ENCODE assay signal across 16 cellular contexts in the genomic region with DNA sequence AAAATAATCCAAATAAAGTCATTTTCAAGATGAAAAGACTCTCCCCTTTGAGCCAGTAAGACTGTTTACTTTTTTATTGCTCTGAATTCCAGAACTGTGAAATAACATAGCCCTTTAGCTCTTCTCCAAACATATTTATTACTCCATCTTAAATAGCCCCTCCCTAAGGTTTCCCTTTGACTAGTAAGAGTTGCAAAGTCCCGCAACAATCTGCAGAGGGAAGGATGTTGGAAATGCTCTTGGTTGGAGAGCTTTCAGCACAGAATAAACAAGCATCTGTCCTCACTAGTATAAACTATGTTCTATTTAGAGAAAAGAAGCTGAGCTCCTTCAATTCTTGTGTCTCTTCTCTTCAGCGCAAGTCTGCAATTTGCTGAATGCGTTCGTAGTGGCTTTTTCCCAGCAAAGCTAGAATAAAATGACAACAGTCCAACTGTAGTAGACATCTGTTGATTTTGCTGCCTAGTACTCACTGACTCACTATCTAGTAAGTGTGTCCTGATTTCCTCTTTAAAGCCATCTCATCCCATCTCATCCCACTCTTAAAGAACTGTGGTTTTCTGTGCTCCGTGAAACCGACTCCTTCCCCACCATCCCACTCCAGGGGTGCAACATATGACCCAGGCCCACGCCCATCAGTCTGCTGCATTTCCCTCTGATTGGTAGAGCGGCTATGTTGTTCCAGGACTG.
A peak's percentile ranks its signal among the peaks of the same experiment; 100 is the strongest.
DNase-seq lines count a peak whose midpoint lies in the region; ATAC-seq, FAIRE-seq and TF ChIP-seq lines count a peak whose summit lies in the region.
"Had no signal": no experiment of that assay in that cellular context is flagged by ENCODE, and none has a peak within 500 bp of the region (broad histone marks: within the 10 kb centered on the region; RNA-seq: fewer than 3 reads in every experiment).

No MANE protein-coding gene starts in this region.

- H3K9me3 Mint-ChIP-seq in mesothelial cell of epicardium: peaks cover 7% of the 10 kb centered on the region

- peaks cover 27% of the 10 kb centered on the region for H3K4me1 ChIP-seq in PC-3 (ENCODE audit: insufficient read depth, low read length)
- peaks cover 13 to 26% (median 18%) of the 10 kb centered on the region in 3 donors for H3K4me1 ChIP-seq in pancreas
- H3K4me1 ChIP-seq: thyroid gland had no signal

- FAIRE-seq in pancreas (lab: Jason Lieb, UNC): peak; percentile 80

- POLR2A ChIA-PET in PC-3 (lab: Charles Lee; ENCODE audit: unreplicated experiment): interaction anchor here (0.6 to 1.0 kb wide), 2 partner anchors 16 to 81 kb away, joined by 5 read pairs; no protein-coding TSS in a partner anchor

- H3K4me3 Mint-ChIP-seq in mesothelial cell of epicardium: no peak overlapping the region
- H3K4me3 Mint-ChIP-seq: CD4-positive, CD25-positive, alpha-beta regulatory T cell; dendritic cell treated with granulocyte-macrophage colony-stimulating factor and Interleukin-4, amounts not matched to agents 40 ng/mL and 50 ng/mL, for 4 days; nephron progenitor cell had no signal

- H3K4me1 Mint-ChIP-seq in mesothelial cell of epicardium: peaks cover 11% of the 10 kb centered on the region

- H3K36me3 ChIP-seq in PC-3 (ENCODE audit: low read depth, low read length) (no peaks in the 10 kb centered on the region), pancreas (no peaks in the 10 kb centered on the region)
- H3K36me3 ChIP-seq: thyroid gland had no signal

- peak overlapping the region; percentile 73 for H3K9ac ChIP-seq in PC-3 (ENCODE audit: low read length)

- H3K79me2 ChIP-seq in PC-3 (ENCODE audit: low read length): no peaks in the 10 kb centered on the region

- H3K27ac ChIP-seq in PC-3 (ENCODE audit: low read length) (peak overlapping the region; percentile 99), pancreas (no peak overlapping the region)
- H3K27ac ChIP-seq: thyroid gland had no signal

- H3K9me3 ChIP-seq in PC-3 (ENCODE audit: low read length): no peaks in the 10 kb centered on the region
- H3K9me3 ChIP-seq in pancreas: no peaks in the 10 kb centered on the region
- H3K9me3 ChIP-seq: thyroid gland had no signal

- intact Hi-C loops in PC-3 (cut with micrococcal nuclease) (loop anchor here (1.0 to 5.0 kb wide), 3 partner anchors 68 to 152 kb away; no protein-coding TSS in a partner anchor), pancreas (cut with DNase I) (no loop called here)

- CTCF ChIA-PET in PC-3 (lab: Charles Lee): no interaction called here

- H3K4me3 ChIP-seq in PC-3 (ENCODE audit: low read length) (peak overlapping the region; percentile 65), fibroblast of the aortic adventitia (ENCODE audit: low read depth, low read length) (no peak overlapping the region), pancreas (no peak overlapping the region)
- H3K4me3 ChIP-seq: thyroid gland had no signal

- WGBS in pancreas, 2 donors: 87 to 90% methylated on average over 8 of the region's 8 CpGs

- peak overlapping the region; percentile 73 for H2AFZ ChIP-seq in PC-3 (ENCODE audit: low read length)

- H4K20me1 ChIP-seq in PC-3 (ENCODE audit: low read length): no peaks in the 10 kb centered on the region

- H3K4me2 ChIP-seq in PC-3 (ENCODE audit: low read length): peak overlapping the region; percentile 85

- no peaks in the 10 kb centered on the region for H3K9me2 ChIP-seq in PC-3 (replicated peaks; ENCODE audit: low read length)

- TSS peak; percentile 83 for BruUV-seq in PC-3 (replicated peaks; lab: Mats Ljungman, UMichigan)

- no peaks in the 10 kb centered on the region for H3K27me3 ChIP-seq in PC-3 (ENCODE audit: low read length)
- no peaks in the 10 kb centered on the region for H3K27me3 ChIP-seq in pancreas
- H3K27me3 ChIP-seq: thyroid gland had no signal

- peaks cover 9% of the 10 kb centered on the region for H3F3A ChIP-seq in PC-3 (ENCODE audit: low read length, unreplicated experiment)

- ATAC-seq in PC-3: peak; percentile 87
- peak in 1 of 4 donors; percentile 4 for ATAC-seq in pancreas

- H3K27ac Mint-ChIP-seq in mesothelial cell of epicardium: no peak overlapping the region
- H3K27ac Mint-ChIP-seq: CD4-positive, CD25-positive, alpha-beta regulatory T cell; dendritic cell treated with granulocyte-macrophage colony-stimulating factor and Interleukin-4, amounts not matched to agents 40 ng/mL and 50 ng/mL, for 4 days; nephron progenitor cell had no signal

- TF ChIP-seq CTCF in AG09319 (IDR thresholded peaks at IDR 0.05; ENCODE audit: low read depth, low read length) (no peak), PC-3 (conservative IDR thresholded peaks at IDR 0.05; ENCODE audit: low read depth, low read length) (no peak), fibroblast of the aortic adventitia (IDR thresholded peaks at IDR 0.05; ENCODE audit: insufficient read depth, low read length) (no peak), pancreas (IDR thresholded peaks at IDR 0.05) (no peak), mesothelial cell of epicardium (IDR thresholded peaks at IDR 0.05; ENCODE audit: unreplicated experiment) (no peak)

- H3K27me3 Mint-ChIP-seq in mesothelial cell of epicardium (ENCODE audit: low read depth): no peaks in the 10 kb centered on the region
- H3K27me3 Mint-ChIP-seq: CD4-positive, CD25-positive, alpha-beta regulatory T cell had no signal

- no peaks in the 10 kb centered on the region for H3K36me3 Mint-ChIP-seq in mesothelial cell of epicardium

- DNase-seq in AG09319 (ENCODE audit: extremely low read depth, low read depth) (peak; percentile 54), PC-3 (peak; percentile 57), fibroblast of the aortic adventitia (ENCODE audit: low read depth) (peak; percentile 26), pancreas (no peak), UCSD-AML1 (lab: John Stamatoyannopoulos, UW; ENCODE audit: unreplicated experiment) (no peak), mesothelial cell of epicardium (ENCODE audit: low spot score in 2 of 2, unreplicated experiment in 2 of 2) (no peak), NCI-H748 treated with DMSO at 0.1 percent for 48 hours (lab: John Stamatoyannopoulos, UW) (no peak), C1 segment of cervical spinal cord (lab: John Stamatoyannopoulos, UW) (no peak)
- DNase-seq: activated CD4-positive, alpha-beta T cell treated with anti-CD3 and anti-CD28 coated beads for 4 hours; activated gamma-delta T cell; CD4-positive, CD25-positive, alpha-beta regulatory T cell; NCI-H1694 treated with DMSO at 0.1 percent for 48 hours; nephron progenitor cell; stimulated activated CD4-positive, alpha-beta T cell treated with anti-CD3 and anti-CD28 coated beads, Interleukin-4, amount 100 ng/mL, for 4 hours; thyroid gland had no signal

Comparison
In these comparisons a context has a peak if more than half of its experiments do, and no peak if none do; other contexts are left out.
1. DNase-seq: peak in AG09319 (single experiment), PC-3 (single experiment) and fibroblast of the aortic adventitia (single experiment); none in pancreas (0 of 6), UCSD-AML1 (single experiment), mesothelial cell of epicardium (0 of 2), NCI-H748 treated with DMSO at 0.1 percent for 48 hours (single experiment) and C1 segment of cervical spinal cord (0 of 14).